Comparison of ENCODE assay signal across 23 cellular contexts in the genomic region with DNA sequence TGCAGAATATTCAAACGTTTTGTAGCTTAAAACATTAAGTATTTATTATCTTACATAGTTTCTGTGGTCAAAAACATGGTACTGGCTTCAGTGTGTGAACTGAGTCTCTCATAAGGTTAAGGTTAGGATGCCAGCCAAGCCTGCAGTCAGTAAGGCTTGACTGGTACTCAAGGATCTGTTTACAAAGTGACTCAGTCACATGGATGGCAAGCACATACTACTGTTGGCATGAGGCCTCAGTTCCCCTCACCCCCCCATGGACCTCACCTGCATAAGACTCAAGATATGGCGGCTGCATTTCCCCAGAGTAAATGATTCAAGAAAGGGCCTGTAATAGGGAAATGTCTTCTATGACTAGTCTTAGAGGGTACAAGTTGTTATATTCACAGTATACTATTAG.
"Had no signal": no experiment of that assay in that cellular context is flagged by ENCODE, and none has a peak within 500 bp of the region (broad histone marks: within the 10 kb centered on the region; RNA-seq: fewer than 3 reads in every experiment).

No MANE protein-coding gene starts in this region.

- H3K27ac Mint-ChIP-seq: activated naive CD8-positive, alpha-beta T cell treated with anti-CD3 and anti-CD28 coated beads for 36 hours; activated T-helper 1 cell treated with anti-CD3 and anti-CD28 coated beads, Interleukin-12 subunit alpha, Interleukin-12 subunit beta, Interleukin-2, Interleukin-4 antibody, amounts not matched to agents 30 ng/mL and 10 ng/mL and 1 ng/mL, durations not matched to agents 14 hours and 24 hours and 36 hours; brain; memory B cell; naive B cell; stimulated activated naive CD8-positive, alpha-beta T cell treated with anti-CD3 and anti-CD28 coated beads, Interleukin-15, amount 100 ng/mL, for 72 hours; T-helper 17 cell had no signal

- ATAC-seq: psoas muscle; right cardiac atrium; stimulated activated naive CD8-positive, alpha-beta T cell treated with anti-CD3 and anti-CD28 coated beads, Interleukin-15, amount 100 ng/mL, for 72 hours; T-helper 17 cell had no signal

- H3K27me3 ChIP-seq: dorsolateral prefrontal cortex, suprapubic skin had no signal

- H3K9me3 Mint-ChIP-seq: brain had no signal

- H3K4me1 Mint-ChIP-seq: activated naive CD8-positive, alpha-beta T cell treated with anti-CD3 and anti-CD28 coated beads for 36 hours; memory B cell; naive B cell; stimulated activated naive CD8-positive, alpha-beta T cell treated with anti-CD3 and anti-CD28 coated beads, Interleukin-15, amount 100 ng/mL, for 72 hours; T-helper 17 cell had no signal

- DNase-seq: activated CD4-positive, alpha-beta T cell treated with anti-CD3 and anti-CD28 coated beads, Interleukin-2, amount 50 U/mL, for 4 hours; activated naive CD8-positive, alpha-beta T cell treated with anti-CD3 and anti-CD28 coated beads for 36 hours; amygdala; central memory CD4-positive, alpha-beta T cell; dorsolateral prefrontal cortex; foreskin fibroblast; glutamatergic neuron; hippocampal formation; naive B cell; psoas muscle; right cardiac atrium; stimulated activated naive CD8-positive, alpha-beta T cell treated with anti-CD3 and anti-CD28 coated beads, Interleukin-15, amount 100 ng/mL, for 72 hours; T-helper 17 cell; trophoblast cell; WERI-Rb-1 had no signal

- H3K36me3 Mint-ChIP-seq: activated naive CD8-positive, alpha-beta T cell treated with anti-CD3 and anti-CD28 coated beads for 36 hours; brain; memory B cell; naive B cell had no signal

- FAIRE-seq: colon, islet of Langerhans had no signal

- H3K4me3 ChIP-seq: dorsolateral prefrontal cortex, psoas muscle, skin epidermis, suprapubic skin had no signal

- H3K9me3 ChIP-seq: psoas muscle, suprapubic skin had no signal

- H3K27me3 Mint-ChIP-seq: activated naive CD8-positive, alpha-beta T cell treated with anti-CD3 and anti-CD28 coated beads for 36 hours; brain; memory B cell; naive B cell; stimulated activated naive CD8-positive, alpha-beta T cell treated with anti-CD3 and anti-CD28 coated beads, Interleukin-15, amount 100 ng/mL, for 72 hours; T-helper 17 cell had no signal

- H3K36me3 ChIP-seq: suprapubic skin, WERI-Rb-1 had no signal

- H3K4me3 Mint-ChIP-seq: activated naive CD8-positive, alpha-beta T cell treated with anti-CD3 and anti-CD28 coated beads for 36 hours; activated T-helper 1 cell treated with anti-CD3 and anti-CD28 coated beads, Interleukin-12 subunit alpha, Interleukin-12 subunit beta, Interleukin-2, Interleukin-4 antibody, amounts not matched to agents 30 ng/mL and 10 ng/mL and 1 ng/mL, durations not matched to agents 14 hours and 24 hours and 36 hours; brain; memory B cell; naive B cell; stimulated activated naive CD8-positive, alpha-beta T cell treated with anti-CD3 and anti-CD28 coated beads, Interleukin-15, amount 100 ng/mL, for 72 hours; T-helper 17 cell had no signal

- H3K4me1 ChIP-seq: psoas muscle, suprapubic skin had no signal

- H3K27ac ChIP-seq: dorsolateral prefrontal cortex, epithelial cell of prostate, psoas muscle, skin epidermis, suprapubic skin, WERI-Rb-1 had no signal
